ENCODE assay signal across 11 cellular contexts in genomic region chr15:52234596-52235541, GRCh38. TPM values are rescaled to one million over a fixed set of nuclear protein-coding genes. Genes with fewer than 3 reads are reported as not detected.
A peak's percentile ranks its signal among the peaks of the same experiment; 100 is the strongest.
DNase-seq lines count a peak whose midpoint lies in the region; ATAC-seq and TF ChIP-seq lines count a peak whose summit lies in the region.
"Had no signal": no experiment of that assay in that cellular context is flagged by ENCODE, and none has a peak within 500 bp of the region (broad histone marks: within the 10 kb centered on the region; RNA-seq: fewer than 3 reads in every experiment).

No MANE protein-coding gene starts in this region.

- no peaks in the 10 kb centered on the region for H3K4me1 ChIP-seq in ascending aorta

- CTCF ChIA-PET in activated CD4-positive, alpha-beta T cell treated with anti-CD3 and anti-CD28 coated beads for 36 hours (lab: Charles Lee) = interaction anchor here (0.6 to 3.9 kb wide), 12 partner anchors 8 to 992 kb away, joined by 3 to 26 read pairs (median 4); no protein-coding TSS in a partner anchor

- no peaks in the 10 kb centered on the region for H3K27me3 ChIP-seq in ascending aorta

- H3K9me3 Mint-ChIP-seq in activated CD4-positive, alpha-beta T cell treated with anti-CD3 and anti-CD28 coated beads for 36 hours (ENCODE audit: low read depth) = no peaks in the 10 kb centered on the region

- peak; percentile 78 for ATAC-seq in activated CD4-positive, alpha-beta T cell treated with anti-CD3 and anti-CD28 coated beads for 36 hours
- peak; percentile 40 for ATAC-seq in HG03196 (IDR thresholded peaks at IDR 0.05; ENCODE audit: unreplicated experiment)
- ATAC-seq in stimulated activated naive CD8-positive, alpha-beta T cell treated with anti-CD3 and anti-CD28 coated beads, Interleukin-15, Interleukin-2, amounts not matched to agents 100 U/mL and 50 U/mL, for 24 hours = peak; percentile 58
- ATAC-seq in HG03521 (IDR thresholded peaks at IDR 0.05; ENCODE audit: unreplicated experiment) = no peak
- ATAC-seq: K562 had no signal

- peak overlapping the region; percentile 86 for H3K27ac Mint-ChIP-seq in activated CD4-positive, alpha-beta T cell treated with anti-CD3 and anti-CD28 coated beads for 36 hours

- H3K4me3 ChIP-seq in ascending aorta = no peak overlapping the region
- H3K4me3 ChIP-seq: K562 had no signal

- H3K36me3 Mint-ChIP-seq in activated CD4-positive, alpha-beta T cell treated with anti-CD3 and anti-CD28 coated beads for 36 hours (ENCODE audit: low read depth) = no peaks in the 10 kb centered on the region

- no peaks in the 10 kb centered on the region for H3K36me3 ChIP-seq in ascending aorta

- no peak overlapping the region for H3K27ac ChIP-seq in ascending aorta
- H3K27ac ChIP-seq: 22Rv1, epithelial cell of prostate had no signal

- H3K27me3 Mint-ChIP-seq in activated CD4-positive, alpha-beta T cell treated with anti-CD3 and anti-CD28 coated beads for 36 hours = no peaks in the 10 kb centered on the region

- intact Hi-C loops in activated CD4-positive, alpha-beta T cell treated with anti-CD3 and anti-CD28 coated beads for 36 hours (cut with DNase I, micrococcal nuclease) = no loop called here
- intact Hi-C loops in ascending aorta (cut with DNase I) = no loop called here

- H3K4me1 Mint-ChIP-seq in activated CD4-positive, alpha-beta T cell treated with anti-CD3 and anti-CD28 coated beads for 36 hours = peaks cover 42% of the 10 kb centered on the region

- no peak for TF ChIP-seq CTCF in ascending aorta (IDR thresholded peaks at IDR 0.05)

- peak overlapping the region; percentile 12 for H3K4me3 Mint-ChIP-seq in activated CD4-positive, alpha-beta T cell treated with anti-CD3 and anti-CD28 coated beads for 36 hours

- DNase-seq in activated CD4-positive, alpha-beta T cell treated with anti-CD3 and anti-CD28 coated beads for 36 hours = peak; percentile 63
- no peak for DNase-seq in activated CD4-positive, alpha-beta T cell treated with anti-CD3 and anti-CD28 coated beads for 1 hour
- peak; percentile 14 for DNase-seq in activated effector memory CD4-positive, alpha-beta T cell treated with Interleukin-2 at 50 U/mL for 16 hours
- DNase-seq in stimulated activated naive CD8-positive, alpha-beta T cell treated with anti-CD3 and anti-CD28 coated beads, Interleukin-15, Interleukin-2, amounts not matched to agents 100 U/mL and 50 U/mL, for 24 hours = peak; percentile 30
- DNase-seq in NOMO-1 treated with DMSO at 0.1 percent for 48 hours (lab: John Stamatoyannopoulos, UW; ENCODE audit: unreplicated experiment) (no peak), ascending aorta (ENCODE audit: low spot score in 2 of 2) (no peak)

- POLR2A ChIA-PET in activated CD4-positive, alpha-beta T cell treated with anti-CD3 and anti-CD28 coated beads for 36 hours (lab: Charles Lee) = no interaction called here

- no peaks in the 10 kb centered on the region for H3K9me3 ChIP-seq in ascending aorta

RNA-seq across cellular contexts. Expression of gene GNB5, which starts 43.7 kb away (rescaled TPM):
- total RNA-seq in activated CD4-positive, alpha-beta T cell treated with anti-CD3 and anti-CD28 coated beads for 36 hours = 10 to 100 TPM; 11.8 to 19.6 TPM
- total RNA-seq in ascending aorta = 8.8 TPM

Comparison
In these comparisons a context has a peak if more than half of its experiments do, and no peak if none do; other contexts are left out.
1. DNase-seq: peak in activated CD4-positive, alpha-beta T cell treated with anti-CD3 and anti-CD28 coated beads for 36 hours (single experiment), activated effector memory CD4-positive, alpha-beta T cell treated with Interleukin-2 at 50 U/mL for 16 hours (single experiment) and stimulated activated naive CD8-positive, alpha-beta T cell treated with anti-CD3 and anti-CD28 coated beads, Interleukin-15, Interleukin-2, amounts not matched to agents 100 U/mL and 50 U/mL, for 24 hours (single experiment); none in activated CD4-positive, alpha-beta T cell treated with anti-CD3 and anti-CD28 coated beads for 1 hour (single experiment), NOMO-1 treated with DMSO at 0.1 percent for 48 hours (single experiment) and ascending aorta (0 of 2).